8 cellular contexts compared by ENCODE assay signal in the genomic region with DNA sequence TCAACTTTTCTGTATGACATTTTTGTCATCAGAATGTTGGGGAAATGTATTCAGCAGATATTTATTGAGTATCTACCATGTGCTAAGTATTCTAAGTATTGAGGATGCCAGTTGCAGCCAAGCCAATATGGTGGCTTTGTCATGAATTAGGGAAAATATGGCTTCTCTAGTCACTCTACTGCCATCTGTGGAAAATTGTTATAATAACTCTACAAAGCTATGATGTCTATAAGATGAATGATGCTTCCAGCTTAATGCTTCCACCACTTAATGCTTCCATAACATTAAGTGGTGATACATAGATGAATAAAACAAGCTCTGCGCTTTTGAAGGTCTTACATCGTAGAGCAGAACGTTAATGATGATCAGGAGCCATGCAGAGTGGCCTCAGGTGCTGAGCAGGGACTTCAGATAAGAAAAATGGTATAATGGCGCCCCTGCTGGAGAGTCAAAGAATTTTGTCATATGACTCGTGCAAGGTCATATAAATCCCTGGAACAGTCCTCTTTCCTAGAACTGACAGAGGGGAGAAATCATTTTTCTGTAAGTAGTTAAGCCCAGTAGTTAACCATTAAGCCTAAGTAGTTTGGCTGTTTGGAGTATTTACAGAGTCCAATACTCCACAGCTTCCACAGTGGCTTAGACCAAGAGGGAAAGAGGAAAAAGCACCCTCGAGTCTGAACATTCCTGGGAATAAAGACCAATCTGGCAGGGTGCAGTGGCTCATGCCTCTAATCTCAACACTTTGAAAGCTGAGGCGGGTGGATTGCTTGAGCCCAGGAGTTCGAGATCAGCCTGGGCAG. TPM values are rescaled to one million over a fixed set of nuclear protein-coding genes. Genes with fewer than 3 reads are reported as not detected.
DNase-seq lines count a peak whose midpoint lies in the region; ATAC-seq and TF ChIP-seq lines count a peak whose summit lies in the region.

No MANE protein-coding gene starts in this region.

- DNase-seq in NCI-H510A treated with DMSO at 0.1 percent for 48 hours (lab: John Stamatoyannopoulos, UW) (peak; percentile 81), NCI-H510A (lab: John Stamatoyannopoulos, UW) (no peak), NCI-H187 (lab: John Stamatoyannopoulos, UW) (peak; percentile 46 to 48), T-helper 9 cell (peak; percentile 58), brain microvascular endothelial cell (peak; percentile 56), memory B cell (ENCODE audit: low spot score in 2 of 2) (peak; percentile 41 to 46), ureter (ENCODE audit: low spot score) (peak; percentile 33)

- no peak overlapping the region for H3K27ac Mint-ChIP-seq in memory B cell

- in situ Hi-C loops in brain microvascular endothelial cell (cut with HindIII; ENCODE audit: low pct_ligation_motif_present, low sequenced_read_pairs) = no loop called here

- no peak overlapping the region for H3K4me3 ChIP-seq in brain microvascular endothelial cell (ENCODE audit: low read depth, low read length)

- H3K27me3 Mint-ChIP-seq in memory B cell = peaks cover 9% of the 10 kb centered on the region

- ATAC-seq in memory B cell (ENCODE audit: low read depth) (peak; percentile 64), GM18519 (IDR thresholded peaks at IDR 0.05; ENCODE audit: low FRiP score, unreplicated experiment) (no peak)

- H3K4me1 Mint-ChIP-seq in memory B cell = peaks cover 15% of the 10 kb centered on the region

- H3K9me3 Mint-ChIP-seq in memory B cell = no peaks in the 10 kb centered on the region

- peak; percentile 67 for TF ChIP-seq CTCF in brain microvascular endothelial cell (IDR thresholded peaks at IDR 0.05; ENCODE audit: low read depth, low read length, missing control alignments)

- H3K27me3 ChIP-seq in brain microvascular endothelial cell (replicated peaks) = no peaks in the 10 kb centered on the region

- H3K36me3 ChIP-seq in brain microvascular endothelial cell (replicated peaks) = no peaks in the 10 kb centered on the region

- no peak overlapping the region for H3K4me3 Mint-ChIP-seq in memory B cell

- no peak overlapping the region for H3K27ac ChIP-seq in brain microvascular endothelial cell

- no peaks in the 10 kb centered on the region for H3K36me3 Mint-ChIP-seq in memory B cell

RNA-seq across cellular contexts. Expression of gene TMIGD1, which starts 2.7 kb away (rescaled TPM):
- total RNA-seq in ureter = not detected

RNA-seq across cellular contexts. Expression of gene CPD, which starts 42.2 kb away (rescaled TPM):
- total RNA-seq in ureter = 61.0 TPM

RNA-seq across cellular contexts. Expression of gene BLMH, which starts 44.8 kb away (rescaled TPM):
- total RNA-seq in ureter = 30.7 TPM
